ENCODE assay signal across 9 cellular contexts in genomic region chr5:135578685-135579341, GRCh38. TPM values are rescaled to one million over a fixed set of nuclear protein-coding genes. Genes with fewer than 3 reads are reported as not detected.
A peak's percentile ranks its signal among the peaks of the same experiment; 100 is the strongest.
DNase-seq lines count a peak whose midpoint lies in the region; ATAC-seq and TF ChIP-seq lines count a peak whose summit lies in the region.
"Had no signal": no experiment of that assay in that cellular context is flagged by ENCODE, and none has a peak within 500 bp of the region (broad histone marks: within the 10 kb centered on the region; RNA-seq: fewer than 3 reads in every experiment).

Gene CXCL14, minus strand, starts transcription at chr5:135578991. Its CDS starts 213 bp downstream, at chr5:135578778.

- no peaks in the 10 kb centered on the region for H3K36me3 ChIP-seq in HEK293 (ENCODE audit: control insufficient read depth in 2 of 2, insufficient read depth in 1 of 2, low read length in 2 of 2)
- H3K36me3 ChIP-seq in CD8-positive, alpha-beta memory T cell (ENCODE audit: insufficient read depth, low read length), result no peaks in the 10 kb centered on the region

- H3K4me3 ChIP-seq in HEK293 (ENCODE audit: low read depth, low read length), result peak within 1 kb of the TSS; percentile 11; the same call in 1 of the 2 replicates
- no peak within 1 kb of the TSS for H3K4me3 ChIP-seq in fibroblast of pulmonary artery (replicated peaks; ENCODE audit: low read depth, low read length)
- H3K4me3 ChIP-seq in CD8-positive, alpha-beta memory T cell (ENCODE audit: low read length), result no peak within 1 kb of the TSS

- no peaks in the 10 kb centered on the region for H3K36me3 Mint-ChIP-seq in CD8-positive, alpha-beta memory T cell

- no peak for ATAC-seq in HG03520 (IDR thresholded peaks at IDR 0.05; ENCODE audit: unreplicated experiment)

- no peaks in the 10 kb centered on the region for H3K27me3 ChIP-seq in CD8-positive, alpha-beta memory T cell (ENCODE audit: insufficient read depth, low read length, poor library complexity, severe bottlenecking)

- TF ChIP-seq CTCF in HEK293 (tag by site-specific recombination; IDR thresholded peaks at IDR 0.05) (no peak), fibroblast of pulmonary artery (IDR thresholded peaks at IDR 0.05; ENCODE audit: low read length, missing control alignments) (no peak), GM13976 (IDR thresholded peaks at IDR 0.05; ENCODE audit: borderline replicate concordance, control extremely low read depth, extremely low read depth, insufficient read depth, missing control alignments) (no peak)

- no peak within 1 kb of the TSS for H3K27ac Mint-ChIP-seq in CD8-positive, alpha-beta memory T cell

- CTCF ChIA-PET in HEK293 (lab: Yijun Ruan, JAX), result interaction anchor here (0.5 to 4.4 kb wide), 8 partner anchors 9 to 347 kb away, joined by 3 to 46 read pairs (median 3); no protein-coding TSS in a partner anchor
- CTCF ChIA-PET in CD8-positive, alpha-beta memory T cell (lab: Charles Lee), result no interaction called here

- H3K4me3 Mint-ChIP-seq in CD8-positive, alpha-beta memory T cell, result no peak within 1 kb of the TSS

- no peaks in the 10 kb centered on the region for H3K9me3 ChIP-seq in HEK293 (ENCODE audit: control insufficient read depth, insufficient read depth, low read depth, low read length)
- H3K9me3 ChIP-seq in CD8-positive, alpha-beta memory T cell (ENCODE audit: low read length), result no peaks in the 10 kb centered on the region

- peak; percentile 61 for DNase-seq in SIG-M5 treated with dmso at 0.1 percent for 504 hours (lab: John Stamatoyannopoulos, UW; ENCODE audit: unreplicated experiment)
- peak; percentile 63 for DNase-seq in fibroblast of pulmonary artery (ENCODE audit: low read depth)
- peak; percentile 52 for DNase-seq in occipital lobe (lab: John Stamatoyannopoulos, UW)
- DNase-seq in central memory CD4-positive, alpha-beta T cell, result no peak
- no peak for DNase-seq in GM13976 (ENCODE audit: low spot score)
- no peak for DNase-seq in CD8-positive, alpha-beta memory T cell

- no peaks in the 10 kb centered on the region for H3K4me1 Mint-ChIP-seq in CD8-positive, alpha-beta memory T cell

- POLR2A ChIA-PET in HEK293 (lab: Yijun Ruan, JAX), result no interaction called here
- POLR2A ChIA-PET in CD8-positive, alpha-beta memory T cell (lab: Charles Lee), result no interaction called here

- in situ Hi-C loops in GM13976 (cut with MboI; ENCODE audit: low sequenced_read_pairs, unreplicated experiment), result no loop called here

- H3K4me1 ChIP-seq in HEK293 (ENCODE audit: control insufficient read depth, insufficient read depth, low read length), result no peaks in the 10 kb centered on the region; the same call in 1 of the 2 replicates
- no peaks in the 10 kb centered on the region for H3K4me1 ChIP-seq in CD8-positive, alpha-beta memory T cell (ENCODE audit: insufficient read depth, low read length)
- H3K4me1 ChIP-seq: parathyroid adenoma had no signal

- peaks cover 25 to 58% of the 10 kb centered on the region in 2 donors for H3K27me3 Mint-ChIP-seq in CD8-positive, alpha-beta memory T cell

- no peak within 1 kb of the TSS for H3K27ac ChIP-seq in HEK293 (ENCODE audit: extremely low read depth, low read depth, low read length)
- H3K27ac ChIP-seq in CD8-positive, alpha-beta memory T cell (ENCODE audit: low read depth, low read length), result no peak within 1 kb of the TSS
- H3K27ac ChIP-seq: parathyroid adenoma had no signal

- H3K9me3 Mint-ChIP-seq in CD8-positive, alpha-beta memory T cell, result peaks cover 0 to 1% (median 0%) of the 10 kb centered on the region in 5 donors

TF ChIP-seq in HEK293, 187 proteins besides CTCF, POLR2A, EP300 and RAD21:
- TF ChIP-seq ZNF341 (tag by site-specific recombination; IDR thresholded peaks at IDR 0.05; ENCODE audit: low read depth), result no peak
- TF ChIP-seq, protein P1, sequence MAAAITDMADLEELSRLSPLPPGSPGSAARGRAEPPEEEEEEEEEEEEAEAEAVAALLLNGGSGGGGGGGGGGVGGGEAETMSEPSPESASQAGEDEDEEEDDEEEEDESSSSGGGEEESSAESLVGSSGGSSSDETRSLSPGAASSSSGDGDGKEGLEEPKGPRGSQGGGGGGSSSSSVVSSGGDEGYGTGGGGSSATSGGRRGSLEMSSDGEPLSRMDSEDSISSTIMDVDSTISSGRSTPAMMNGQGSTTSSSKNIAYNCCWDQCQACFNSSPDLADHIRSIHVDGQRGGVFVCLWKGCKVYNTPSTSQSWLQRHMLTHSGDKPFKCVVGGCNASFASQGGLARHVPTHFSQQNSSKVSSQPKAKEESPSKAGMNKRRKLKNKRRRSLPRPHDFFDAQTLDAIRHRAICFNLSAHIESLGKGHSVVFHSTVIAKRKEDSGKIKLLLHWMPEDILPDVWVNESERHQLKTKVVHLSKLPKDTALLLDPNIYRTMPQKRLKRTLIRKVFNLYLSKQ (tag by site-specific recombination; IDR thresholded peaks at IDR 0.05; ENCODE audit: borderline replicate concordance), result no peak
- no peak for TF ChIP-seq GLIS1 (tag by site-specific recombination; IDR thresholded peaks at IDR 0.05)
- TF ChIP-seq TSHZ1 (tag by site-specific recombination; IDR thresholded peaks at IDR 0.05; ENCODE audit: borderline replicate concordance), result no peak
- TF ChIP-seq, protein P2, sequence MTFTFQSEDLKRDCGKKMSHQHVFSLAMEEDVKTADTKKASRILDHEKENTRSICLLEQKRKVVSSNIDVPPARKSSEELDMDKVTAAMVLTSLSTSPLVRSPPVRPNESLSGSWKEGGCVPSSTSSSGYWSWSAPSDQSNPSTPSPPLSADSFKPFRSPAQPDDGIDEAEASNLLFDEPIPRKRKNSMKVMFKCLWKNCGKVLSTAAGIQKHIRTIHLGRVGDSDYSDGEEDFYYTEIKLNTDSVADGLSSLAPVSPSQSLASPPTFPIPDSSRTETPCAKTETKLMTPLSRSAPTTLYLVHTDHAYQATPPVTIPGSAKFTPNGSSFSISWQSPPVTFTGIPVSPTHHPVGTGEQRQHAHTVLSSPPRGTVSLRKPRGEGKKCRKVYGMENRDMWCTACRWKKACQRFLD (tag by site-specific recombination; IDR thresholded peaks at IDR 0.05), result no peak
- no peak for TF ChIP-seq SP2 (tag by site-specific recombination; IDR thresholded peaks at IDR 0.05)
- TF ChIP-seq BCL6B (tag by site-specific recombination; IDR thresholded peaks at IDR 0.05), result no peak

RNA-seq across cellular contexts. Expression of gene CXCL14, which starts in this region (rescaled TPM):
- total RNA-seq in occipital lobe, result 9.5 TPM
- not detected for total RNA-seq in CD8-positive, alpha-beta memory T cell
- polyA plus RNA-seq in CD8-positive, alpha-beta memory T cell, result not detected

Comparison
In these comparisons a context has a peak if more than half of its experiments do, and no peak if none do; other contexts are left out.
1. RNA of gene CXCL14 (total RNA-seq): 9.5 TPM in occipital lobe (single experiment); not detected in CD8-positive, alpha-beta memory T cell; every median in the first group is over 10 times any median in the second.
2. DNase-seq: peak in SIG-M5 treated with dmso at 0.1 percent for 504 hours (single experiment), fibroblast of pulmonary artery (single experiment) and occipital lobe (single experiment); none in central memory CD4-positive, alpha-beta T cell (single experiment), GM13976 (single experiment) and CD8-positive, alpha-beta memory T cell (0 of 5).